9 cellular contexts compared by ENCODE assay signal in genomic region chr10:102066421-102067068, GRCh38. TPM values are rescaled to one million over a fixed set of nuclear protein-coding genes. Genes with fewer than 3 reads are reported as not detected.
DNase-seq lines count a peak whose midpoint lies in the region; ATAC-seq and TF ChIP-seq lines count a peak whose summit lies in the region.
"Had no signal": no experiment of that assay in that cellular context is flagged by ENCODE, and none has a peak within 500 bp of the region (broad histone marks: within the 10 kb centered on the region; RNA-seq: fewer than 3 reads in every experiment).

No MANE protein-coding gene starts in this region.

- H3K4me3 Mint-ChIP-seq in activated T-cell treated with anti-CD3 and anti-CD28 coated beads, Interleukin-2, amount 50 U/mL, for 4 hours, result peak overlapping the region; percentile 88
- H3K4me3 Mint-ChIP-seq in activated CD8-positive, alpha-beta T cell treated with anti-CD3 and anti-CD28 coated beads for 36 hours, result peak overlapping the region; percentile 84

- no peaks in the 10 kb centered on the region for H3K9me3 ChIP-seq in left lung
- H3K9me3 ChIP-seq in tibial artery, result no peaks in the 10 kb centered on the region

- H3K27me3 Mint-ChIP-seq in activated T-cell treated with anti-CD3 and anti-CD28 coated beads, Interleukin-2, amount 50 U/mL, for 4 hours (ENCODE audit: low read depth), result no peaks in the 10 kb centered on the region
- no peaks in the 10 kb centered on the region for H3K27me3 Mint-ChIP-seq in activated CD8-positive, alpha-beta T cell treated with anti-CD3 and anti-CD28 coated beads for 36 hours

- ATAC-seq in activated T-cell treated with anti-CD3 and anti-CD28 coated beads, Interleukin-2, amount 50 U/mL, for 4 hours, result no peak
- ATAC-seq in activated CD8-positive, alpha-beta T cell treated with anti-CD3 and anti-CD28 coated beads for 36 hours, result no peak
- ATAC-seq in left lung (no peak), GM21737 (IDR thresholded peaks at IDR 0.05; ENCODE audit: unreplicated experiment) (no peak)

- peaks cover 2% of the 10 kb centered on the region for H3K36me3 Mint-ChIP-seq in activated T-cell treated with anti-CD3 and anti-CD28 coated beads, Interleukin-2, amount 50 U/mL, for 4 hours (ENCODE audit: insufficient read depth)
- H3K36me3 Mint-ChIP-seq in activated CD8-positive, alpha-beta T cell treated with anti-CD3 and anti-CD28 coated beads for 36 hours (ENCODE audit: low read depth), result no peaks in the 10 kb centered on the region

- peak overlapping the region; percentile 84 for H3K27ac Mint-ChIP-seq in activated CD8-positive, alpha-beta T cell treated with anti-CD3 and anti-CD28 coated beads for 36 hours

- H3K4me3 ChIP-seq in left lung (peak overlapping the region; percentile 84 to 99), tibial artery (peak overlapping the region; percentile 78 to 90)

- H3K9me3 Mint-ChIP-seq in activated T-cell treated with anti-CD3 and anti-CD28 coated beads, Interleukin-2, amount 50 U/mL, for 4 hours, result no peaks in the 10 kb centered on the region
- no peaks in the 10 kb centered on the region for H3K9me3 Mint-ChIP-seq in activated CD8-positive, alpha-beta T cell treated with anti-CD3 and anti-CD28 coated beads for 36 hours

- CTCF ChIA-PET in activated CD8-positive, alpha-beta T cell treated with anti-CD3 and anti-CD28 coated beads for 36 hours (lab: Charles Lee), result interaction anchor here (0.9 to 11.9 kb wide), 8 partner anchors 11 to 285 kb away, joined by 3 to 151 read pairs (median 4); partner anchors contain the start of genes ARMH3 and KCNIP2

- TF ChIP-seq CTCF in activated CD8-positive, alpha-beta T cell treated with anti-CD3 and anti-CD28 coated beads for 36 hours (IDR thresholded peaks at IDR 0.05), result no peak
- TF ChIP-seq CTCF in left lung (IDR thresholded peaks at IDR 0.05), result no peak
- no peak for TF ChIP-seq CTCF in tibial artery (IDR thresholded peaks at IDR 0.05)

- H3K36me3 ChIP-seq in left lung (peaks cover 0 to 21% of the 10 kb centered on the region in 2 donors), tibial artery (peaks cover 0 to 37% (median 21%) of the 10 kb centered on the region in 3 donors)

- DNase-seq in activated T-cell treated with anti-CD3 and anti-CD28 coated beads, Interleukin-2, amount 50 U/mL, for 4 hours, result no peak
- DNase-seq in activated T-cell treated with anti-CD3 and anti-CD28 coated beads for 4 hours (no peak), left lung (no peak), tibial artery (peak in 1 of 2 donors; percentile 62), SW 1271 (lab: John Stamatoyannopoulos, UW) (no peak)
- no peak for DNase-seq in activated CD8-positive, alpha-beta T cell treated with anti-CD3 and anti-CD28 coated beads for 36 hours
- DNase-seq in stimulated activated naive CD4-positive, alpha-beta T cell treated with Interleukin-2 at 50 U/mL for 16 hours (lab: John Stamatoyannopoulos, UW), result no peak
- DNase-seq: NCI-H446 had no signal

- intact Hi-C loops in activated CD8-positive, alpha-beta T cell treated with anti-CD3 and anti-CD28 coated beads for 36 hours (cut with micrococcal nuclease), result loop anchor here (5.0 kb wide), 1 partner anchor 346 kb away; no protein-coding TSS in a partner anchor
- intact Hi-C loops in left lung (cut with DNase I), result no loop called here
- intact Hi-C loops in tibial artery (cut with DNase I; ENCODE audit: low total_unique reads), result no loop called here

- H3K27me3 ChIP-seq in left lung, result no peaks in the 10 kb centered on the region
- H3K27me3 ChIP-seq in tibial artery, result no peaks in the 10 kb centered on the region

- H3K4me1 ChIP-seq in left lung, result peaks cover 20 to 47% of the 10 kb centered on the region in 2 donors
- H3K4me1 ChIP-seq in tibial artery, result peaks cover 12 to 37% (median 29%) of the 10 kb centered on the region in 4 donors

- H3K27ac ChIP-seq in left lung (peak overlapping the region in 1 of 2 donors; percentile 94), tibial artery (peak overlapping the region; percentile 89 to 91)

- H3K4me1 Mint-ChIP-seq in activated T-cell treated with anti-CD3 and anti-CD28 coated beads, Interleukin-2, amount 50 U/mL, for 4 hours (ENCODE audit: low read depth), result peaks cover 29% of the 10 kb centered on the region
- peaks cover 33% of the 10 kb centered on the region for H3K4me1 Mint-ChIP-seq in activated CD8-positive, alpha-beta T cell treated with anti-CD3 and anti-CD28 coated beads for 36 hours (ENCODE audit: low read depth)

- POLR2A ChIA-PET in activated CD8-positive, alpha-beta T cell treated with anti-CD3 and anti-CD28 coated beads for 36 hours (lab: Charles Lee), result no interaction called here

RNA-seq across cellular contexts. Expression of gene HPS6, which starts 1.4 kb away (rescaled TPM):
- 10 to 100 TPM; 25.4 to 27.7 (median 25.5) TPM for total RNA-seq in activated T-cell treated with anti-CD3 and anti-CD28 coated beads, Interleukin-2, amount 50 U/mL, for 4 hours
- 10 to 100 TPM; 18.0 to 18.1 TPM for total RNA-seq in activated CD8-positive, alpha-beta T cell treated with anti-CD3 and anti-CD28 coated beads for 36 hours
- 10 to 100 TPM; 19.1 to 21.0 TPM for total RNA-seq in left lung

RNA-seq across cellular contexts. Expression of gene ARMH3, which starts 10.6 kb away (rescaled TPM):
- 10 to 100 TPM; 16.6 to 21.7 (median 21.5) TPM for total RNA-seq in activated T-cell treated with anti-CD3 and anti-CD28 coated beads, Interleukin-2, amount 50 U/mL, for 4 hours
- total RNA-seq in activated CD8-positive, alpha-beta T cell treated with anti-CD3 and anti-CD28 coated beads for 36 hours, result 10 to 100 TPM; 16.2 to 18.4 TPM
- total RNA-seq in left lung, result 10 to 100 TPM; 24.0 to 26.2 TPM

RNA-seq across cellular contexts. Expression of gene LDB1, which starts 53.6 kb away (rescaled TPM):
- 10 to 100 TPM; 55.7 to 59.6 (median 56.2) TPM for total RNA-seq in activated T-cell treated with anti-CD3 and anti-CD28 coated beads, Interleukin-2, amount 50 U/mL, for 4 hours
- 10 to 100 TPM; 68.5 to 70.9 TPM for total RNA-seq in activated CD8-positive, alpha-beta T cell treated with anti-CD3 and anti-CD28 coated beads for 36 hours
- 10 to 100 TPM; 40.3 to 51.0 TPM for total RNA-seq in left lung
